1 cellular context compared by ENCODE assay signal in genomic region chr1:37931493-37932158, GRCh38.
TF ChIP-seq lines count a peak whose summit lies in the region.

No MANE protein-coding gene starts in this region.

TF ChIP-seq in WTC11, 78 proteins besides CTCF, POLR2A, EP300 and RAD21 (continued from another document):
- TF ChIP-seq RELA (CRISPR knock-in tag; IDR thresholded peaks at IDR 0.05; ENCODE audit: borderline replicate concordance) (no peak), ZNF138 (CRISPR knock-in tag; conservative IDR thresholded peaks at IDR 0.05) (no peak), NFE2L1 (CRISPR knock-in tag; IDR thresholded peaks at IDR 0.05) (no peak), NR2C2 (CRISPR knock-in tag; IDR thresholded peaks at IDR 0.05) (no peak), ATF1 (CRISPR knock-in tag; IDR thresholded peaks at IDR 0.05) (no peak), NFYB (CRISPR knock-in tag; conservative IDR thresholded peaks at IDR 0.05; ENCODE audit: low read depth) (peak; percentile 89), FOXP1 (CRISPR knock-in tag; IDR thresholded peaks at IDR 0.05; ENCODE audit: borderline replicate concordance) (no peak), GABPB1 (CRISPR knock-in tag; IDR thresholded peaks at IDR 0.05) (no peak), ZNF121 (CRISPR knock-in tag; IDR thresholded peaks at IDR 0.05) (no peak), KAT7 (CRISPR knock-in tag; IDR thresholded peaks at IDR 0.05; ENCODE audit: borderline replicate concordance) (no peak), EMX1 (CRISPR knock-in tag; IDR thresholded peaks at IDR 0.05) (no peak), ZNF317 (CRISPR knock-in tag; IDR thresholded peaks at IDR 0.05; ENCODE audit: borderline replicate concordance, low read depth) (no peak), MAX (CRISPR knock-in tag; IDR thresholded peaks at IDR 0.05) (0 out of 2 replicates have a peak, but pooled peaks have one; percentile 19)
- TF ChIP-seq, protein P1, sequence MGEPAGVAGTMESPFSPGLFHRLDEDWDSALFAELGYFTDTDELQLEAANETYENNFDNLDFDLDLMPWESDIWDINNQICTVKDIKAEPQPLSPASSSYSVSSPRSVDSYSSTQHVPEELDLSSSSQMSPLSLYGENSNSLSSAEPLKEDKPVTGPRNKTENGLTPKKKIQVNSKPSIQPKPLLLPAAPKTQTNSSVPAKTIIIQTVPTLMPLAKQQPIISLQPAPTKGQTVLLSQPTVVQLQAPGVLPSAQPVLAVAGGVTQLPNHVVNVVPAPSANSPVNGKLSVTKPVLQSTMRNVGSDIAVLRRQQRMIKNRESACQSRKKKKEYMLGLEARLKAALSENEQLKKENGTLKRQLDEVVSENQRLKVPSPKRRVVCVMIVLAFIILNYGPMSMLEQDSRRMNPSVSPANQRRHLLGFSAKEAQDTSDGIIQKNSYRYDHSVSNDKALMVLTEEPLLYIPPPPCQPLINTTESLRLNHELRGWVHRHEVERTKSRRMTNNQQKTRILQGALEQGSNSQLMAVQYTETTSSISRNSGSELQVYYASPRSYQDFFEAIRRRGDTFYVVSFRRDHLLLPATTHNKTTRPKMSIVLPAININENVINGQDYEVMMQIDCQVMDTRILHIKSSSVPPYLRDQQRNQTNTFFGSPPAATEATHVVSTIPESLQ (CRISPR knock-in tag; IDR thresholded peaks at IDR 0.05) = no peak
- TF ChIP-seq, protein P2, sequence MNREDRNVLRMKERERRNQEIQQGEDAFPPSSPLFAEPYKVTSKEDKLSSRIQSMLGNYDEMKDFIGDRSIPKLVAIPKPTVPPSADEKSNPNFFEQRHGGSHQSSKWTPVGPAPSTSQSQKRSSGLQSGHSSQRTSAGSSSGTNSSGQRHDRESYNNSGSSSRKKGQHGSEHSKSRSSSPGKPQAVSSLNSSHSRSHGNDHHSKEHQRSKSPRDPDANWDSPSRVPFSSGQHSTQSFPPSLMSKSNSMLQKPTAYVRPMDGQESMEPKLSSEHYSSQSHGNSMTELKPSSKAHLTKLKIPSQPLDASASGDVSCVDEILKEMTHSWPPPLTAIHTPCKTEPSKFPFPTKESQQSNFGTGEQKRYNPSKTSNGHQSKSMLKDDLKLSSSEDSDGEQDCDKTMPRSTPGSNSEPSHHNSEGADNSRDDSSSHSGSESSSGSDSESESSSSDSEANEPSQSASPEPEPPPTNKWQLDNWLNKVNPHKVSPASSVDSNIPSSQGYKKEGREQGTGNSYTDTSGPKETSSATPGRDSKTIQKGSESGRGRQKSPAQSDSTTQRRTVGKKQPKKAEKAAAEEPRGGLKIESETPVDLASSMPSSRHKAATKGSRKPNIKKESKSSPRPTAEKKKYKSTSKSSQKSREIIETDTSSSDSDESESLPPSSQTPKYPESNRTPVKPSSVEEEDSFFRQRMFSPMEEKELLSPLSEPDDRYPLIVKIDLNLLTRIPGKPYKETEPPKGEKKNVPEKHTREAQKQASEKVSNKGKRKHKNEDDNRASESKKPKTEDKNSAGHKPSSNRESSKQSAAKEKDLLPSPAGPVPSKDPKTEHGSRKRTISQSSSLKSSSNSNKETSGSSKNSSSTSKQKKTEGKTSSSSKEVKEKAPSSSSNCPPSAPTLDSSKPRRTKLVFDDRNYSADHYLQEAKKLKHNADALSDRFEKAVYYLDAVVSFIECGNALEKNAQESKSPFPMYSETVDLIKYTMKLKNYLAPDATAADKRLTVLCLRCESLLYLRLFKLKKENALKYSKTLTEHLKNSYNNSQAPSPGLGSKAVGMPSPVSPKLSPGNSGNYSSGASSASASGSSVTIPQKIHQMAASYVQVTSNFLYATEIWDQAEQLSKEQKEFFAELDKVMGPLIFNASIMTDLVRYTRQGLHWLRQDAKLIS (CRISPR knock-in tag; IDR thresholded peaks at IDR 0.05; ENCODE audit: borderline replicate concordance) = no peak
- TF ChIP-seq, protein P3, sequence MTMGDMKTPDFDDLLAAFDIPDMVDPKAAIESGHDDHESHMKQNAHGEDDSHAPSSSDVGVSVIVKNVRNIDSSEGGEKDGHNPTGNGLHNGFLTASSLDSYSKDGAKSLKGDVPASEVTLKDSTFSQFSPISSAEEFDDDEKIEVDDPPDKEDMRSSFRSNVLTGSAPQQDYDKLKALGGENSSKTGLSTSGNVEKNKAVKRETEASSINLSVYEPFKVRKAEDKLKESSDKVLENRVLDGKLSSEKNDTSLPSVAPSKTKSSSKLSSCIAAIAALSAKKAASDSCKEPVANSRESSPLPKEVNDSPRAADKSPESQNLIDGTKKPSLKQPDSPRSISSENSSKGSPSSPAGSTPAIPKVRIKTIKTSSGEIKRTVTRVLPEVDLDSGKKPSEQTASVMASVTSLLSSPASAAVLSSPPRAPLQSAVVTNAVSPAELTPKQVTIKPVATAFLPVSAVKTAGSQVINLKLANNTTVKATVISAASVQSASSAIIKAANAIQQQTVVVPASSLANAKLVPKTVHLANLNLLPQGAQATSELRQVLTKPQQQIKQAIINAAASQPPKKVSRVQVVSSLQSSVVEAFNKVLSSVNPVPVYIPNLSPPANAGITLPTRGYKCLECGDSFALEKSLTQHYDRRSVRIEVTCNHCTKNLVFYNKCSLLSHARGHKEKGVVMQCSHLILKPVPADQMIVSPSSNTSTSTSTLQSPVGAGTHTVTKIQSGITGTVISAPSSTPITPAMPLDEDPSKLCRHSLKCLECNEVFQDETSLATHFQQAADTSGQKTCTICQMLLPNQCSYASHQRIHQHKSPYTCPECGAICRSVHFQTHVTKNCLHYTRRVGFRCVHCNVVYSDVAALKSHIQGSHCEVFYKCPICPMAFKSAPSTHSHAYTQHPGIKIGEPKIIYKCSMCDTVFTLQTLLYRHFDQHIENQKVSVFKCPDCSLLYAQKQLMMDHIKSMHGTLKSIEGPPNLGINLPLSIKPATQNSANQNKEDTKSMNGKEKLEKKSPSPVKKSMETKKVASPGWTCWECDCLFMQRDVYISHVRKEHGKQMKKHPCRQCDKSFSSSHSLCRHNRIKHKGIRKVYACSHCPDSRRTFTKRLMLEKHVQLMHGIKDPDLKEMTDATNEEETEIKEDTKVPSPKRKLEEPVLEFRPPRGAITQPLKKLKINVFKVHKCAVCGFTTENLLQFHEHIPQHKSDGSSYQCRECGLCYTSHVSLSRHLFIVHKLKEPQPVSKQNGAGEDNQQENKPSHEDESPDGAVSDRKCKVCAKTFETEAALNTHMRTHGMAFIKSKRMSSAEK (CRISPR knock-in tag; IDR thresholded peaks at IDR 0.05; ENCODE audit: borderline replicate concordance) = no peak
- TF ChIP-seq, protein P4, sequence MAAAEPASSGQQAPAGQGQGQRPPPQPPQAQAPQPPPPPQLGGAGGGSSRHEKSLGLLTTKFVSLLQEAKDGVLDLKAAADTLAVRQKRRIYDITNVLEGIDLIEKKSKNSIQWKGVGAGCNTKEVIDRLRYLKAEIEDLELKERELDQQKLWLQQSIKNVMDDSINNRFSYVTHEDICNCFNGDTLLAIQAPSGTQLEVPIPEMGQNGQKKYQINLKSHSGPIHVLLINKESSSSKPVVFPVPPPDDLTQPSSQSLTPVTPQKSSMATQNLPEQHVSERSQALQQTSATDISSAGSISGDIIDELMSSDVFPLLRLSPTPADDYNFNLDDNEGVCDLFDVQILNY (CRISPR knock-in tag; IDR thresholded peaks at IDR 0.05) = no peak
TF ChIP-seq in WTC11: peak in this region for 4.
